In the genomic region with DNA sequence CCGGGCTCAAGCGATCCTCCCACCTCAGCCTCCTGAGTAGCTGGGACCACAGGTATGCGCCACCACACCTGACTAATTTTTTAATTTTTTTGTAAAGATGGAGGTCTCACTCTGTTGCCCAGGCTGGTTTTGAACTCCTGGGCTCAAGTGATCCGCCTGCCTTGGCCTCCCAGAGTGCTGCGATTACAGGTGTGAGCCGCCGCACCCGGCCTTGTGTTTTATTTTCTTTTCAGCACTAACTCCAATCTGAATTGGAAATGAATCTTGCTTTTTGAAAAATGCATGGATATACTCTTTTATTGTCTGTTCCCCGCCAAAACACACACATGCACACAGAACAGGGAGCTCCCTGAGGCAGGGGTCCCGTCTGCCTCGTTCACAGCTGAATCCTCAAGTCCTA, we compare ENCODE assay signal across 19 cellular contexts. TPM values are rescaled to one million over a fixed set of nuclear protein-coding genes. Genes with fewer than 3 reads are reported as not detected.
DNase-seq lines count a peak whose midpoint lies in the region; ATAC-seq, FAIRE-seq and TF ChIP-seq lines count a peak whose summit lies in the region.
"Had no signal": no experiment of that assay in that cellular context is flagged by ENCODE, and none has a peak within 500 bp of the region (broad histone marks: within the 10 kb centered on the region; RNA-seq: fewer than 3 reads in every experiment).

No MANE protein-coding gene starts in this region.

- peaks cover 11% of the 10 kb centered on the region for H3K4me1 Mint-ChIP-seq in T-helper 1 cell treated with Interleukin-12 subunit alpha and Interleukin-12 subunit beta and Interleukin-4 antibody, amounts not matched to agents 30 μg/mL and 1 μg/mL, for 36 hours (ENCODE audit: low read depth)
- H3K4me1 Mint-ChIP-seq in Calu3 (ENCODE audit: low read depth, unreplicated experiment), result peaks cover 42% of the 10 kb centered on the region
- H3K4me1 Mint-ChIP-seq in activated T-helper 1 cell treated with anti-CD3 and anti-CD28 coated beads, Interleukin-12 subunit alpha, Interleukin-12 subunit beta, Interleukin-2, Interleukin-4 antibody, amounts not matched to agents 30 ng/mL and 10 ng/mL and 1 ng/mL, durations not matched to agents 14 hours and 24 hours and 36 hours (ENCODE audit: low read depth), result peaks cover 5% of the 10 kb centered on the region
- peaks cover 15 to 30% (median 24%) of the 10 kb centered on the region in 4 donors for H3K4me1 Mint-ChIP-seq in naive thymus-derived CD8-positive, alpha-beta T cell

- intact Hi-C loops in Calu3 (cut with micrococcal nuclease; ENCODE audit: unreplicated experiment), result no loop called here
- intact Hi-C loops in activated T-helper 1 cell treated with anti-CD3 and anti-CD28 coated beads, Interleukin-12 subunit alpha, Interleukin-12 subunit beta, Interleukin-2, Interleukin-4 antibody, amounts not matched to agents 30 ng/mL and 10 ng/mL and 1 ng/mL, durations not matched to agents 14 hours and 24 hours and 36 hours (cut with micrococcal nuclease), result no loop called here

- POLR2A ChIA-PET in naive thymus-derived CD8-positive, alpha-beta T cell (lab: Charles Lee), result interaction anchor here (0.6 to 2.7 kb wide), 2 partner anchors 14 to 44 kb away, joined by 3 to 24 read pairs; partner anchors contain the start of gene ZNF628

- CTCF ChIA-PET in Calu3 (lab: Charles Lee), result no interaction called here

- H3K27me3 Mint-ChIP-seq in T-helper 1 cell treated with Interleukin-12 subunit alpha and Interleukin-12 subunit beta and Interleukin-4 antibody, amounts not matched to agents 30 μg/mL and 1 μg/mL, for 36 hours (ENCODE audit: low read depth), result peaks cover 12% of the 10 kb centered on the region
- peaks cover 67% of the 10 kb centered on the region for H3K27me3 Mint-ChIP-seq in Calu3 (ENCODE audit: unreplicated experiment)
- H3K27me3 Mint-ChIP-seq in activated T-helper 1 cell treated with anti-CD3 and anti-CD28 coated beads, Interleukin-12 subunit alpha, Interleukin-12 subunit beta, Interleukin-2, Interleukin-4 antibody, amounts not matched to agents 30 ng/mL and 10 ng/mL and 1 ng/mL, durations not matched to agents 14 hours and 24 hours and 36 hours (ENCODE audit: insufficient read depth), result peaks cover 2% of the 10 kb centered on the region
- peaks cover 0 to 4% (median 0%) of the 10 kb centered on the region in 5 donors for H3K27me3 Mint-ChIP-seq in naive thymus-derived CD8-positive, alpha-beta T cell

- H3K4me3 Mint-ChIP-seq in T-helper 1 cell treated with Interleukin-12 subunit alpha and Interleukin-12 subunit beta and Interleukin-4 antibody, amounts not matched to agents 30 μg/mL and 1 μg/mL, for 36 hours, result peak overlapping the region; percentile 86
- peak overlapping the region; percentile 84 for H3K4me3 Mint-ChIP-seq in Calu3 (ENCODE audit: low read depth, unreplicated experiment)
- peak overlapping the region; percentile 81 for H3K4me3 Mint-ChIP-seq in activated T-helper 1 cell treated with anti-CD3 and anti-CD28 coated beads, Interleukin-12 subunit alpha, Interleukin-12 subunit beta, Interleukin-2, Interleukin-4 antibody, amounts not matched to agents 30 ng/mL and 10 ng/mL and 1 ng/mL, durations not matched to agents 14 hours and 24 hours and 36 hours
- H3K4me3 Mint-ChIP-seq in naive thymus-derived CD8-positive, alpha-beta T cell, result peak overlapping the region; percentile 88 to 96 (median 91)

- no peak for TF ChIP-seq CTCF in Calu3 (IDR thresholded peaks at IDR 0.05; ENCODE audit: unreplicated experiment)

- ATAC-seq in naive thymus-derived CD8-positive, alpha-beta T cell, result no peak
- ATAC-seq: esophagus mucosa had no signal

- H3K27ac Mint-ChIP-seq in T-helper 1 cell treated with Interleukin-12 subunit alpha and Interleukin-12 subunit beta and Interleukin-4 antibody, amounts not matched to agents 30 μg/mL and 1 μg/mL, for 36 hours, result no peak overlapping the region
- H3K27ac Mint-ChIP-seq in Calu3 (ENCODE audit: unreplicated experiment), result peak overlapping the region; percentile 90
- no peak overlapping the region for H3K27ac Mint-ChIP-seq in activated T-helper 1 cell treated with anti-CD3 and anti-CD28 coated beads, Interleukin-12 subunit alpha, Interleukin-12 subunit beta, Interleukin-2, Interleukin-4 antibody, amounts not matched to agents 30 ng/mL and 10 ng/mL and 1 ng/mL, durations not matched to agents 14 hours and 24 hours and 36 hours
- H3K27ac Mint-ChIP-seq in naive thymus-derived CD8-positive, alpha-beta T cell, result peak overlapping the region in 8 of 10 donors; percentile 34 to 95 (median 90)

- no peak for FAIRE-seq in urothelium cell line (lab: Jason Lieb, UNC)

- no peaks in the 10 kb centered on the region for H3K9me3 Mint-ChIP-seq in T-helper 1 cell treated with Interleukin-12 subunit alpha and Interleukin-12 subunit beta and Interleukin-4 antibody, amounts not matched to agents 30 μg/mL and 1 μg/mL, for 36 hours
- no peaks in the 10 kb centered on the region for H3K9me3 Mint-ChIP-seq in Calu3 (ENCODE audit: low read depth, unreplicated experiment)
- no peaks in the 10 kb centered on the region for H3K9me3 Mint-ChIP-seq in activated T-helper 1 cell treated with anti-CD3 and anti-CD28 coated beads, Interleukin-12 subunit alpha, Interleukin-12 subunit beta, Interleukin-2, Interleukin-4 antibody, amounts not matched to agents 30 ng/mL and 10 ng/mL and 1 ng/mL, durations not matched to agents 14 hours and 24 hours and 36 hours
- no peaks in the 10 kb centered on the region for H3K9me3 Mint-ChIP-seq in naive thymus-derived CD8-positive, alpha-beta T cell

- no TSS peak for BruUV-seq in Calu3 (replicated peaks; lab: Mats Ljungman, UMichigan)

- H3K36me3 Mint-ChIP-seq in T-helper 1 cell treated with Interleukin-12 subunit alpha and Interleukin-12 subunit beta and Interleukin-4 antibody, amounts not matched to agents 30 μg/mL and 1 μg/mL, for 36 hours (ENCODE audit: low read depth), result no peaks in the 10 kb centered on the region
- H3K36me3 Mint-ChIP-seq in Calu3 (ENCODE audit: insufficient read depth, unreplicated experiment), result peaks cover 25% of the 10 kb centered on the region
- H3K36me3 Mint-ChIP-seq in activated T-helper 1 cell treated with anti-CD3 and anti-CD28 coated beads, Interleukin-12 subunit alpha, Interleukin-12 subunit beta, Interleukin-2, Interleukin-4 antibody, amounts not matched to agents 30 ng/mL and 10 ng/mL and 1 ng/mL, durations not matched to agents 14 hours and 24 hours and 36 hours (ENCODE audit: low read depth), result no peaks in the 10 kb centered on the region
- no peaks in the 10 kb centered on the region for H3K36me3 Mint-ChIP-seq in naive thymus-derived CD8-positive, alpha-beta T cell

- DNase-seq in T-helper 1 cell, result no peak
- DNase-seq in Calu3, result no peak
- no peak for DNase-seq in activated T-helper 1 cell treated with anti-CD3 and anti-CD28 coated beads, Interleukin-12 subunit alpha, Interleukin-12 subunit beta, Interleukin-2, Interleukin-4 antibody, amounts not matched to agents 30 ng/mL and 10 ng/mL and 1 ng/mL, durations not matched to agents 14 hours and 24 hours and 36 hours (ENCODE audit: low spot score)
- DNase-seq in naive thymus-derived CD8-positive, alpha-beta T cell, result no peak
- DNase-seq in urothelium cell line (ENCODE audit: low spot score), result no peak
- DNase-seq in occipital lobe (lab: John Stamatoyannopoulos, UW), result no peak
- DNase-seq in NCI-H345 treated with DMSO at 0.1 percent for 48 hours (lab: John Stamatoyannopoulos, UW; ENCODE audit: unreplicated experiment), result no peak
- DNase-seq: central memory CD4-positive, alpha-beta T cell; NCI-H1105 treated with DMSO at 0.1 percent for 48 hours; NCI-H510A had no signal

RNA-seq across cellular contexts. Expression of gene ISOC2, which starts 1.3 kb away (rescaled TPM):
- 41.6 and 44.9 TPM in 2 replicates for total RNA-seq in Calu3 (2022)
- total RNA-seq in activated T-helper 1 cell treated with anti-CD3 and anti-CD28 coated beads, Interleukin-12 subunit alpha, Interleukin-12 subunit beta, Interleukin-2, Interleukin-4 antibody, amounts not matched to agents 30 ng/mL and 10 ng/mL and 1 ng/mL, durations not matched to agents 14 hours and 24 hours and 36 hours, result 31.3 and 34.3 TPM in 2 replicates
- 10 to 100 TPM; 10.5 to 11.0 TPM for total RNA-seq in naive thymus-derived CD8-positive, alpha-beta T cell
- 10 to 100 TPM; 30.5 to 35.6 (median 34.2) TPM for polyA plus RNA-seq in naive thymus-derived CD8-positive, alpha-beta T cell
- total RNA-seq in occipital lobe, result 13.7 TPM

RNA-seq across cellular contexts. Expression of gene C19orf85, which starts 1.8 kb away (rescaled TPM):
- total RNA-seq in Calu3 (2022) (not detected in 2 replicates), occipital lobe (not detected)
- total RNA-seq in activated T-helper 1 cell treated with anti-CD3 and anti-CD28 coated beads, Interleukin-12 subunit alpha, Interleukin-12 subunit beta, Interleukin-2, Interleukin-4 antibody, amounts not matched to agents 30 ng/mL and 10 ng/mL and 1 ng/mL, durations not matched to agents 14 hours and 24 hours and 36 hours, result not detected in 2 replicates
- total RNA-seq in naive thymus-derived CD8-positive, alpha-beta T cell, result not detected
- not detected for polyA plus RNA-seq in naive thymus-derived CD8-positive, alpha-beta T cell
- total RNA-seq: A673, Daoy, esophagus mucosa, hepatocyte, liver, osteoblast, spleen, tibial nerve had no signal
- polyA plus RNA-seq: hepatocyte, liver, spleen had no signal

RNA-seq across cellular contexts. Expression of gene ZNF628, which starts 13.7 kb away (rescaled TPM):
- total RNA-seq in Calu3 (2022), result 11.9 and 13.0 TPM in 2 replicates
- total RNA-seq in activated T-helper 1 cell treated with anti-CD3 and anti-CD28 coated beads, Interleukin-12 subunit alpha, Interleukin-12 subunit beta, Interleukin-2, Interleukin-4 antibody, amounts not matched to agents 30 ng/mL and 10 ng/mL and 1 ng/mL, durations not matched to agents 14 hours and 24 hours and 36 hours, result 7.6 and 10.4 TPM in 2 replicates
- total RNA-seq in naive thymus-derived CD8-positive, alpha-beta T cell, result 10 to 100 TPM; 13.2 to 15.6 TPM
- under 1 TPM; 0.26 to 0.42 (median 0.32) TPM for polyA plus RNA-seq in naive thymus-derived CD8-positive, alpha-beta T cell
- 0.78 TPM for total RNA-seq in occipital lobe

RNA-seq across cellular contexts. Expression of gene SHISA7, which starts 19.6 kb away (rescaled TPM):
- total RNA-seq in Calu3 (2022) (not detected in 2 replicates), occipital lobe (4.2 TPM)
- total RNA-seq in activated T-helper 1 cell treated with anti-CD3 and anti-CD28 coated beads, Interleukin-12 subunit alpha, Interleukin-12 subunit beta, Interleukin-2, Interleukin-4 antibody, amounts not matched to agents 30 ng/mL and 10 ng/mL and 1 ng/mL, durations not matched to agents 14 hours and 24 hours and 36 hours, result not detected in 2 replicates
- not detected for total RNA-seq in naive thymus-derived CD8-positive, alpha-beta T cell
- polyA plus RNA-seq in naive thymus-derived CD8-positive, alpha-beta T cell, result not detected
- total RNA-seq: Daoy, esophagus mucosa, hepatocyte, osteoblast had no signal
- polyA plus RNA-seq: hepatocyte, liver had no signal

RNA-seq across cellular contexts. Expression of gene NAT14, which starts 22.3 kb away (rescaled TPM):
- total RNA-seq in Calu3 (2022) (49.6 and 60.6 TPM in 2 replicates), occipital lobe (15.0 TPM)
- total RNA-seq in activated T-helper 1 cell treated with anti-CD3 and anti-CD28 coated beads, Interleukin-12 subunit alpha, Interleukin-12 subunit beta, Interleukin-2, Interleukin-4 antibody, amounts not matched to agents 30 ng/mL and 10 ng/mL and 1 ng/mL, durations not matched to agents 14 hours and 24 hours and 36 hours, result 23.1 and 26.1 TPM in 2 replicates
- total RNA-seq in naive thymus-derived CD8-positive, alpha-beta T cell, result 10 to 100 TPM in 1 of 2 experiments, 1 to 10 TPM in 1; 8.0 to 10.4 TPM
- 1 to 10 TPM; 4.1 to 8.8 (median 7.7) TPM for polyA plus RNA-seq in naive thymus-derived CD8-positive, alpha-beta T cell

Comparison
In these comparisons a context has a peak if more than half of its experiments do, and no peak if none do; other contexts are left out.
1. H3K27ac Mint-ChIP-seq: peak in Calu3 (single experiment) and naive thymus-derived CD8-positive, alpha-beta T cell (8 of 10); none in T-helper 1 cell treated with Interleukin-12 subunit alpha and Interleukin-12 subunit beta and Interleukin-4 antibody, amounts not matched to agents 30 μg/mL and 1 μg/mL, for 36 hours (single experiment) and activated T-helper 1 cell treated with anti-CD3 and anti-CD28 coated beads, Interleukin-12 subunit alpha, Interleukin-12 subunit beta, Interleukin-2, Interleukin-4 antibody, amounts not matched to agents 30 ng/mL and 10 ng/mL and 1 ng/mL, durations not matched to agents 14 hours and 24 hours and 36 hours (single experiment).
2. Peak in every context shown above with its lines, with median percentiles within 50 percentile points of each other: H3K4me3 Mint-ChIP-seq.